ENCODE assay signal across 31 cellular contexts in genomic region chr13:32445461-32445860, GRCh38.
"Had no signal": no experiment of that assay in that cellular context is flagged by ENCODE, and none has a peak within 500 bp of the region (broad histone marks: within the 10 kb centered on the region; RNA-seq: fewer than 3 reads in every experiment).

No MANE protein-coding gene starts in this region.

- H3K4me3 ChIP-seq: adrenal gland, breast epithelium, cardiac muscle cell, colonic mucosa had no signal

- H3K36me3 ChIP-seq: adrenal gland, breast epithelium, colonic mucosa had no signal

- H3K4me1 ChIP-seq: adrenal gland, breast epithelium, colonic mucosa had no signal

- H3K27ac ChIP-seq: adrenal gland, breast epithelium, cardiac muscle cell, colonic mucosa had no signal

- ATAC-seq: activated CD4-positive, alpha-beta T cell treated with anti-CD3 and anti-CD28 coated beads for 36 hours; activated CD8-positive, alpha-beta memory T cell treated with anti-CD3 and anti-CD28 coated beads, Interleukin-2, amount 10 ng/mL, durations not matched to agents 7 days and 5 days; activated CD8-positive, alpha-beta T cell treated with anti-CD3 and anti-CD28 coated beads, Interleukin-2, amount 10 ng/mL, durations not matched to agents 7 days and 5 days; activated naive CD8-positive, alpha-beta T cell treated with anti-CD3 and anti-CD28 coated beads, Interleukin-2, amount 50 U/mL, for 24 hours; esophagus mucosa; T-helper 17 cell had no signal

- H3K9me3 ChIP-seq: adrenal gland, breast epithelium, colonic mucosa had no signal

- DNase-seq: activated CD4-positive, alpha-beta memory T cell treated with anti-CD3 and anti-CD28 coated beads for 36 hours; activated CD4-positive, alpha-beta T cell treated with anti-CD3 and anti-CD28 coated beads for 36 hours; activated CD4-positive, alpha-beta T cell treated with anti-CD3 and anti-CD28 coated beads, Interleukin-2, amount 10 ng/mL, durations not matched to agents 24 days and 14 days; activated CD4-positive, CD25-positive, alpha-beta regulatory T cell; activated CD4-positive, CD25-positive, alpha-beta regulatory T cell treated with anti-CD3 and anti-CD28 coated beads, Interleukin-2, amount 50 U/mL, for 72 hours; activated CD8-positive, alpha-beta memory T cell treated with anti-CD3 and anti-CD28 coated beads, Interleukin-2, amount 10 ng/mL, durations not matched to agents 7 days and 5 days; activated CD8-positive, alpha-beta memory T cell treated with anti-CD3 and anti-CD28 coated beads, Interleukin-2, amount 50 U/mL, for 4 hours; activated CD8-positive, alpha-beta T cell treated with anti-CD3 and anti-CD28 coated beads, Interleukin-2, amount 10 ng/mL, durations not matched to agents 7 days and 5 days; activated effector memory CD4-positive, alpha-beta T cell treated with anti-CD3 and anti-CD28 coated beads, Interleukin-2, amount 50 U/mL, for 16 hours; activated naive CD4-positive, alpha-beta T cell treated with anti-CD3 and anti-CD28 coated beads for 36 hours; activated naive CD8-positive, alpha-beta T cell treated with anti-CD3 and anti-CD28 coated beads for 36 hours; activated naive CD8-positive, alpha-beta T cell treated with anti-CD3 and anti-CD28 coated beads, Interleukin-2, amount 50 U/mL, for 24 hours; activated T-cell treated with anti-CD3 and anti-CD28 coated beads, Interleukin-2, amount 50 U/mL, for 1 hour; activated T-cell treated with anti-CD3 and anti-CD28 coated beads, Interleukin-2, amount 50 U/mL, for 48 hours; adrenal gland; amygdala; aorta; central memory CD4-positive, alpha-beta T cell; cerebellar nuclear complex; colonic mucosa; effector memory CD4-positive, alpha-beta T cell; endodermal cell; foreskin fibroblast; glutamatergic neuron; T-helper 1 cell; T-helper 17 cell; T1000 had no signal

- H3K27me3 ChIP-seq: adrenal gland, breast epithelium, cardiac muscle cell, colonic mucosa had no signal

- FAIRE-seq: frontal cortex had no signal
